9 cellular contexts compared by ENCODE assay signal in genomic region chr5:50966986-50967385, GRCh38.
DNase-seq lines count a peak whose midpoint lies in the region; ATAC-seq and TF ChIP-seq lines count a peak whose summit lies in the region.
"Had no signal": no experiment of that assay in that cellular context is flagged by ENCODE, and none has a peak within 500 bp of the region (broad histone marks: within the 10 kb centered on the region; RNA-seq: fewer than 3 reads in every experiment).

No MANE protein-coding gene starts in this region.

- TF ChIP-seq POLR2A in stomach (IDR thresholded peaks at IDR 0.05) = no peak

- H3K27ac Mint-ChIP-seq in activated T-cell treated with anti-CD3 and anti-CD28 coated beads, Interleukin-2, amount 50 U/mL, for 72 hours = no peak overlapping the region
- no peak overlapping the region for H3K27ac Mint-ChIP-seq in activated CD4-positive, alpha-beta memory T cell treated with anti-CD3 and anti-CD28 coated beads, Interleukin-2, amount 10 ng/mL, durations not matched to agents 7 days and 5 days

- POLR2A ChIA-PET in activated CD4-positive, alpha-beta memory T cell treated with anti-CD3 and anti-CD28 coated beads, Interleukin-2, amount 10 ng/mL, durations not matched to agents 7 days and 5 days (lab: Charles Lee) = no interaction called here

- H3K4me1 ChIP-seq in lower lobe of right lung = peaks cover 40% of the 10 kb centered on the region
- peaks cover 9 to 51% (median 37%) of the 10 kb centered on the region in 4 donors for H3K4me1 ChIP-seq in stomach

- no peaks in the 10 kb centered on the region for H3K9me3 Mint-ChIP-seq in activated T-cell treated with anti-CD3 and anti-CD28 coated beads, Interleukin-2, amount 50 U/mL, for 72 hours
- no peaks in the 10 kb centered on the region for H3K9me3 Mint-ChIP-seq in activated CD4-positive, alpha-beta memory T cell treated with anti-CD3 and anti-CD28 coated beads, Interleukin-2, amount 10 ng/mL, durations not matched to agents 7 days and 5 days

- H3K4me1 Mint-ChIP-seq in activated T-cell treated with anti-CD3 and anti-CD28 coated beads, Interleukin-2, amount 50 U/mL, for 72 hours (ENCODE audit: low read depth) = peaks cover 67% of the 10 kb centered on the region
- peaks cover 53% of the 10 kb centered on the region for H3K4me1 Mint-ChIP-seq in activated CD4-positive, alpha-beta memory T cell treated with anti-CD3 and anti-CD28 coated beads, Interleukin-2, amount 10 ng/mL, durations not matched to agents 7 days and 5 days

- peak overlapping the region; percentile 70 to 80 for H3K4me3 Mint-ChIP-seq in activated T-cell treated with anti-CD3 and anti-CD28 coated beads, Interleukin-2, amount 50 U/mL, for 72 hours
- H3K4me3 Mint-ChIP-seq in activated CD4-positive, alpha-beta memory T cell treated with anti-CD3 and anti-CD28 coated beads, Interleukin-2, amount 10 ng/mL, durations not matched to agents 7 days and 5 days = peak overlapping the region; percentile 80

- H3K36me3 ChIP-seq in lower lobe of right lung = no peaks in the 10 kb centered on the region
- no peaks in the 10 kb centered on the region for H3K36me3 ChIP-seq in stomach

- H3K9me3 ChIP-seq in lower lobe of right lung = no peaks in the 10 kb centered on the region
- no peaks in the 10 kb centered on the region for H3K9me3 ChIP-seq in stomach

- H3K27me3 Mint-ChIP-seq in activated T-cell treated with anti-CD3 and anti-CD28 coated beads, Interleukin-2, amount 50 U/mL, for 72 hours (ENCODE audit: low read depth) = peaks cover 84% of the 10 kb centered on the region
- peaks cover 80% of the 10 kb centered on the region for H3K27me3 Mint-ChIP-seq in activated CD4-positive, alpha-beta memory T cell treated with anti-CD3 and anti-CD28 coated beads, Interleukin-2, amount 10 ng/mL, durations not matched to agents 7 days and 5 days

- WGBS in stomach, 5 donors = 27 to 61% (median 46%) methylated on average over 7 of the region's 7 CpGs

- no peak for DNase-seq in activated T-cell treated with anti-CD3 and anti-CD28 coated beads, Interleukin-2, amount 50 U/mL, for 72 hours
- DNase-seq in activated T-cell treated with anti-CD3 and anti-CD28 coated beads for 4 hours (no peak), lower lobe of right lung (no peak), stomach (no peak), substantia nigra (lab: John Stamatoyannopoulos, UW) (no peak), AG08396 (ENCODE audit: low spot score) (no peak), NCI-H2171 treated with DMSO at 0.1 percent for 48 hours (lab: John Stamatoyannopoulos, UW) (no peak)
- DNase-seq in activated CD4-positive, alpha-beta memory T cell treated with anti-CD3 and anti-CD28 coated beads, Interleukin-2, amount 10 ng/mL, durations not matched to agents 7 days and 5 days = no peak
- DNase-seq: stimulated activated CD4-positive, alpha-beta T cell treated with anti-CD3 and anti-CD28 coated beads, Interleukin-1b, Interleukin-23, amount 100 ng/mL, for 48 hours had no signal

- TF ChIP-seq EP300 in stomach (IDR thresholded peaks at IDR 0.05) = no peak

- peaks cover 81% of the 10 kb centered on the region for H3K27me3 ChIP-seq in lower lobe of right lung (ENCODE audit: low read depth)
- H3K27me3 ChIP-seq in stomach = peaks cover 0 to 70% (median 13%) of the 10 kb centered on the region in 3 donors

- ATAC-seq in activated T-cell treated with anti-CD3 and anti-CD28 coated beads, Interleukin-2, amount 50 U/mL, for 72 hours (replicated peaks in 1 of 2) = no peak
- no peak for ATAC-seq in lower lobe of right lung

- intact Hi-C loops in lower lobe of right lung (cut with DNase I) (no loop called here), stomach (cut with DNase I; ENCODE audit: low total_unique reads) (loop anchor here (5.0 kb wide), 1 partner anchor 420 kb away; no protein-coding TSS in a partner anchor)

- H3K36me3 Mint-ChIP-seq in activated T-cell treated with anti-CD3 and anti-CD28 coated beads, Interleukin-2, amount 50 U/mL, for 72 hours (ENCODE audit: insufficient read depth in 2 of 2) = peaks cover 1 to 2% of the 10 kb centered on the region in 2 donors
- H3K36me3 Mint-ChIP-seq in activated CD4-positive, alpha-beta memory T cell treated with anti-CD3 and anti-CD28 coated beads, Interleukin-2, amount 10 ng/mL, durations not matched to agents 7 days and 5 days (ENCODE audit: low read depth) = peaks cover 2% of the 10 kb centered on the region

- H3K27ac ChIP-seq in lower lobe of right lung = no peak overlapping the region
- H3K27ac ChIP-seq in stomach = peak overlapping the region in 4 of 5 donors; percentile 82 to 91 (median 91)
- no peak overlapping the region for H3K27ac ChIP-seq in substantia nigra (ENCODE audit: low read depth, low read length, poor library complexity, severe bottlenecking)

- TF ChIP-seq CTCF in lower lobe of right lung (IDR thresholded peaks at IDR 0.05) (no peak), stomach (IDR thresholded peaks at IDR 0.05) (no peak)

- CTCF ChIA-PET in activated CD4-positive, alpha-beta memory T cell treated with anti-CD3 and anti-CD28 coated beads, Interleukin-2, amount 10 ng/mL, durations not matched to agents 7 days and 5 days (lab: Charles Lee) = no interaction called here

- H3K4me3 ChIP-seq in lower lobe of right lung (peak overlapping the region; percentile 51), stomach (peak overlapping the region; percentile 52 to 63 (median 56))

Comparison
In these comparisons a context has a peak if more than half of its experiments do, and no peak if none do; other contexts are left out.
1. H3K27ac ChIP-seq: peak in stomach (4 of 5); none in lower lobe of right lung (single experiment) and substantia nigra (single experiment).